In genomic region chr2:161077367-161078210, GRCh38 we compare ENCODE assay signal across 9 cellular contexts.
DNase-seq lines count a peak whose midpoint lies in the region; ATAC-seq and TF ChIP-seq lines count a peak whose summit lies in the region.
"Had no signal": no experiment of that assay in that cellular context is flagged by ENCODE, and none has a peak within 500 bp of the region (broad histone marks: within the 10 kb centered on the region; RNA-seq: fewer than 3 reads in every experiment).

No MANE protein-coding gene starts in this region.

- no peak for TF ChIP-seq CTCF in adrenal gland (IDR thresholded peaks at IDR 0.05)
- no peak for TF ChIP-seq CTCF in upper lobe of right lung (IDR thresholded peaks at IDR 0.05)
- TF ChIP-seq CTCF in hepatocyte (IDR thresholded peaks at IDR 0.05; ENCODE audit: poor library complexity) = no peak

- H3K4me1 ChIP-seq in adrenal gland (replicated peaks in 1 of 2) (no peaks in the 10 kb centered on the region), upper lobe of right lung (peaks cover 5% of the 10 kb centered on the region), hepatocyte (ENCODE audit: insufficient read depth) (no peaks in the 10 kb centered on the region)

- no peaks in the 10 kb centered on the region for H3K9me3 ChIP-seq in adrenal gland (replicated peaks in 1 of 3)
- no peaks in the 10 kb centered on the region for H3K9me3 ChIP-seq in upper lobe of right lung
- no peaks in the 10 kb centered on the region for H3K9me3 ChIP-seq in hepatocyte (ENCODE audit: low read depth)

- H3K27ac ChIP-seq in adrenal gland = peak overlapping the region in 2 of 5 donors; percentile 15 to 51
- peak overlapping the region; percentile 59 for H3K27ac ChIP-seq in upper lobe of right lung
- H3K27ac ChIP-seq in hepatocyte = no peak overlapping the region
- H3K27ac ChIP-seq: VCaP had no signal

- no peaks in the 10 kb centered on the region for H3K9me3 Mint-ChIP-seq in T-cell
- no peaks in the 10 kb centered on the region for H3K9me3 Mint-ChIP-seq in naive thymus-derived CD8-positive, alpha-beta T cell

- H3K4me3 Mint-ChIP-seq in T-cell = peak overlapping the region; percentile 21 to 55 (median 29)
- peak overlapping the region in 9 of 10 donors; percentile 26 to 64 (median 49) for H3K4me3 Mint-ChIP-seq in naive thymus-derived CD8-positive, alpha-beta T cell

- DNase-seq in T-cell (peak in 33 of 34 experiments; percentile 18 to 75 (median 54)), adrenal gland (peak in 6 of 7 donors; percentile 15 to 57 (median 27)), upper lobe of right lung (no peak), NCI-H2196 (lab: John Stamatoyannopoulos, UW; ENCODE audit: unreplicated experiment) (no peak), hepatocyte (ENCODE audit: low spot score) (no peak)
- DNase-seq in naive thymus-derived CD8-positive, alpha-beta T cell = peak; percentile 9 to 78 (median 44)

- intact Hi-C loops in adrenal gland (cut with DNase I) = no loop called here
- intact Hi-C loops in upper lobe of right lung (cut with DNase I) = no loop called here

- CTCF ChIA-PET in T-cell (lab: Charles Lee) = interaction anchor here (1.3 to 4.2 kb wide), 2 partner anchors 13 to 14 kb away, joined by 3 to 22 read pairs; no protein-coding TSS in a partner anchor

- no peaks in the 10 kb centered on the region for H3K27me3 Mint-ChIP-seq in T-cell
- no peaks in the 10 kb centered on the region for H3K27me3 Mint-ChIP-seq in naive thymus-derived CD8-positive, alpha-beta T cell

- H3K27ac Mint-ChIP-seq in T-cell = peak overlapping the region; percentile 77 to 78
- peak overlapping the region; percentile 20 to 90 (median 73) for H3K27ac Mint-ChIP-seq in naive thymus-derived CD8-positive, alpha-beta T cell

- no peak overlapping the region for H3K4me2 ChIP-seq in hepatocyte

- H3K27me3 ChIP-seq in adrenal gland = no peaks in the 10 kb centered on the region
- H3K27me3 ChIP-seq in upper lobe of right lung = no peaks in the 10 kb centered on the region
- H3K27me3 ChIP-seq in hepatocyte = no peaks in the 10 kb centered on the region

- ATAC-seq in GM18861 (IDR thresholded peaks at IDR 0.05; ENCODE audit: unreplicated experiment) = peak; percentile 82
- ATAC-seq in HG03039 (IDR thresholded peaks at IDR 0.05; ENCODE audit: unreplicated experiment) = peak; percentile 83
- ATAC-seq in T-cell (replicated peaks in 1 of 4) = peak; percentile 87 to 94 (median 93)
- ATAC-seq in naive thymus-derived CD8-positive, alpha-beta T cell = peak; percentile 89 to 94
- ATAC-seq in upper lobe of right lung = peak; percentile 91

- H4K20me1 ChIP-seq in hepatocyte (ENCODE audit: insufficient read depth, poor library complexity, severe bottlenecking) = no peaks in the 10 kb centered on the region

- H3K79me2 ChIP-seq in hepatocyte = no peaks in the 10 kb centered on the region

- H3K9me2 ChIP-seq in hepatocyte (replicated peaks; ENCODE audit: insufficient read depth) = no peaks in the 10 kb centered on the region

- 50 to 62% (median 56%) methylated on average over 5 of the region's 5 CpGs for WGBS in adrenal gland, 4 donors
- 82% methylated on average over 5 of the region's 5 CpGs for WGBS in hepatocyte (ENCODE audit: low lambda C conversion rate, missing lambda C conversion rate)

- H3K4me1 Mint-ChIP-seq in T-cell = peaks cover 29 to 36% (median 29%) of the 10 kb centered on the region in 3 donors
- peaks cover 20 to 31% (median 28%) of the 10 kb centered on the region in 4 donors for H3K4me1 Mint-ChIP-seq in naive thymus-derived CD8-positive, alpha-beta T cell

- POLR2A ChIA-PET in T-cell (lab: Charles Lee) = interaction anchor here in 1 of 2 donors (0.6 to 1.2 kb wide), 2 partner anchors 12 to 20 kb away, joined by 4 to 5 read pairs; no protein-coding TSS in a partner anchor
- POLR2A ChIA-PET in naive thymus-derived CD8-positive, alpha-beta T cell (lab: Charles Lee) = no interaction called here

- no peak overlapping the region for H2AFZ ChIP-seq in hepatocyte

- no peaks in the 10 kb centered on the region for H3K36me3 Mint-ChIP-seq in T-cell
- no peaks in the 10 kb centered on the region for H3K36me3 Mint-ChIP-seq in naive thymus-derived CD8-positive, alpha-beta T cell

- TF ChIP-seq POLR2A in adrenal gland (IDR thresholded peaks at IDR 0.05) = no peak

- no peaks in the 10 kb centered on the region for H3K36me3 ChIP-seq in adrenal gland (replicated peaks in 1 of 2)
- H3K36me3 ChIP-seq in upper lobe of right lung = no peaks in the 10 kb centered on the region
- H3K36me3 ChIP-seq in hepatocyte (replicated peaks; ENCODE audit: insufficient read depth, low read depth) = no peaks in the 10 kb centered on the region

- H3K4me3 ChIP-seq in adrenal gland (no peak overlapping the region), upper lobe of right lung (no peak overlapping the region), hepatocyte (no peak overlapping the region)

Comparison
In these comparisons a context has a peak if more than half of its experiments do, and no peak if none do; other contexts are left out.
1. DNase-seq: peak in T-cell (33 of 34), adrenal gland (6 of 7) and naive thymus-derived CD8-positive, alpha-beta T cell (10 of 10); none in upper lobe of right lung (single experiment), NCI-H2196 (single experiment) and hepatocyte (single experiment).
2. Peak in every context shown above with its lines, with median percentiles within 50 percentile points of each other: ATAC-seq.